ENCODE assay signal across 21 cellular contexts in genomic region chr15:49707598-49707997, GRCh38.
"Had no signal": no experiment of that assay in that cellular context is flagged by ENCODE, and none has a peak within 500 bp of the region (broad histone marks: within the 10 kb centered on the region; RNA-seq: fewer than 3 reads in every experiment).

No MANE protein-coding gene starts in this region.

- H3K27ac ChIP-seq: coronary artery, dorsolateral prefrontal cortex, esophagus muscularis mucosa, gastrocnemius medialis, heart right ventricle, lower lobe of right lung had no signal

- H3K27ac Mint-ChIP-seq: mesothelial cell of epicardium had no signal

- H3K36me3 ChIP-seq: esophagus muscularis mucosa, gastrocnemius medialis, heart right ventricle, left lung, lower lobe of right lung had no signal

- H3K4me3 Mint-ChIP-seq: mesothelial cell of epicardium, naive B cell had no signal

- H3K4me1 ChIP-seq: esophagus muscularis mucosa, gastrocnemius medialis, lower lobe of right lung had no signal

- ATAC-seq: gastrocnemius medialis, left ventricle myocardium superior, mucosa of descending colon had no signal

- H3K27me3 Mint-ChIP-seq: naive B cell had no signal

- H3K4me3 ChIP-seq: coronary artery, dorsolateral prefrontal cortex, esophagus muscularis mucosa, gastrocnemius medialis, heart right ventricle, left lung, lower lobe of right lung, mucosa of descending colon had no signal

- H3K27me3 ChIP-seq: dorsolateral prefrontal cortex, esophagus muscularis mucosa, gastrocnemius medialis, heart right ventricle, left lung had no signal

- DNase-seq: dermis blood vessel endothelial cell; dorsolateral prefrontal cortex; effector CD4-positive, alpha-beta T cell; effector memory CD4-positive, alpha-beta T cell; foreskin fibroblast; foreskin melanocyte; gastrocnemius medialis; glutamatergic neuron; head of caudate nucleus; heart right ventricle; hippocampal formation; left cardiac atrium; left lung; left ventricle myocardium superior; lower lobe of right lung; mesenchymal stem cell; mucosa of descending colon; naive B cell had no signal
